ENCODE assay signal across 17 cellular contexts in genomic region chr6:47343631-47344421, GRCh38. TPM values are rescaled to one million over a fixed set of nuclear protein-coding genes. Genes with fewer than 3 reads are reported as not detected.
DNase-seq lines count a peak whose midpoint lies in the region; ATAC-seq and TF ChIP-seq lines count a peak whose summit lies in the region.
"Had no signal": no experiment of that assay in that cellular context is flagged by ENCODE, and none has a peak within 500 bp of the region (broad histone marks: within the 10 kb centered on the region; RNA-seq: fewer than 3 reads in every experiment).

No MANE protein-coding gene starts in this region.

- no peaks in the 10 kb centered on the region; the same call in 1 of the 2 replicates for H3K9me2 ChIP-seq in PC-9 (ENCODE audit: insufficient read depth)

- H4K20me1 ChIP-seq in PC-9 (ENCODE audit: insufficient read depth), result no peaks in the 10 kb centered on the region

- H3K4me1 ChIP-seq in PC-9 (replicated peaks; ENCODE audit: insufficient read depth) (peaks cover 22% of the 10 kb centered on the region), mucosa of descending colon (ENCODE audit: low read depth) (peaks cover 5% of the 10 kb centered on the region)

- CTCF ChIA-PET in PC-9 (lab: Charles Lee), result no interaction called here

- DNase-seq in CD1c-positive myeloid dendritic cell (ENCODE audit: extremely low spot score), result peak; percentile 32
- peak; percentile 58 for DNase-seq in G401 (ENCODE audit: low spot score)
- DNase-seq in PC-9, result peak; percentile 26 to 53
- peak in 1 of 3 donors; percentile 74 for DNase-seq in mucosa of descending colon
- no peak for DNase-seq in mesenteric fat pad (ENCODE audit: low spot score)
- no peak for DNase-seq in H7
- DNase-seq in SKM-1 (lab: John Stamatoyannopoulos, UW; ENCODE audit: unreplicated experiment), result no peak
- no peak for DNase-seq in activated naive CD4-positive, alpha-beta T cell (lab: John Stamatoyannopoulos, UW)
- DNase-seq: activated CD4-positive, alpha-beta T cell treated with anti-CD3 and anti-CD28 coated beads for 48 hours; activated T-cell treated with anti-CD3 and anti-CD28 coated beads, Interleukin-2, amount 50 U/mL, for 72 hours; erythroblast; left ventricle myocardium superior; NCI-H1436; PC-3; stimulated activated naive CD8-positive, alpha-beta T cell treated with anti-CD3 and anti-CD28 coated beads, Interleukin-15, Interleukin-2, amounts not matched to agents 100 U/mL and 50 U/mL, for 24 hours had no signal

- H3K27ac ChIP-seq in PC-9, result 0 out of 2 replicates have a peak overlapping the region, but pooled peaks have one; percentile 6
- H3K27ac ChIP-seq: C4-2B had no signal

- H3K27me3 ChIP-seq in PC-9 (ENCODE audit: insufficient read depth, low read depth) (no peaks in the 10 kb centered on the region), H7 (ENCODE audit: control insufficient read depth, insufficient read depth, low read length) (no peaks in the 10 kb centered on the region; the same call in 1 of the 2 replicates)

- no peak for TF ChIP-seq CTCF in PC-9 (conservative IDR thresholded peaks at IDR 0.05)
- no peak for TF ChIP-seq CTCF in mucosa of descending colon (IDR thresholded peaks at IDR 0.05)

- ATAC-seq in mucosa of descending colon, result peak; percentile 28
- ATAC-seq: activated T-cell treated with anti-CD3 and anti-CD28 coated beads, Interleukin-2, amount 50 U/mL, for 72 hours; left ventricle myocardium superior; PC-3; sciatic nerve; stimulated activated naive CD8-positive, alpha-beta T cell treated with anti-CD3 and anti-CD28 coated beads, Interleukin-15, Interleukin-2, amounts not matched to agents 100 U/mL and 50 U/mL, for 24 hours had no signal

- POLR2A ChIA-PET in PC-9 (lab: Charles Lee; ENCODE audit: unreplicated experiment), result no interaction called here

- no TSS peak for BruUV-seq in PC-9 (replicated peaks; lab: Mats Ljungman, UMichigan)

- H3K4me3 ChIP-seq in PC-9, result no peak overlapping the region; the same call in 1 of the 2 replicates
- no peak overlapping the region for H3K4me3 ChIP-seq in mucosa of descending colon
- no peak overlapping the region for H3K4me3 ChIP-seq in H7 (ENCODE audit: insufficient read depth, low read depth, low read length)

- H3K4me2 ChIP-seq in PC-9, result peak overlapping the region; percentile 48

- intact Hi-C loops in PC-9 (cut with micrococcal nuclease; ENCODE audit: unreplicated experiment), result no loop called here
- intact Hi-C loops in mucosa of descending colon (cut with DNase I, micrococcal nuclease), result no loop called here

- H2AFZ ChIP-seq in PC-9, result peak overlapping the region; percentile 53

- no peaks in the 10 kb centered on the region for H3F3A ChIP-seq in PC-9 (ENCODE audit: insufficient read depth, low read depth)

- H3K9me3 ChIP-seq in PC-9 (ENCODE audit: insufficient read depth, low read depth), result no peaks in the 10 kb centered on the region
- no peaks in the 10 kb centered on the region for H3K9me3 ChIP-seq in mucosa of descending colon

- in situ Hi-C loops in G401 (cut with HindIII; ENCODE audit: low sequenced_read_pairs), result no loop called here

- H3K36me3 ChIP-seq in PC-9 (ENCODE audit: low read depth), result no peaks in the 10 kb centered on the region
- H3K36me3 ChIP-seq in mucosa of descending colon (ENCODE audit: low read depth), result no peaks in the 10 kb centered on the region
- no peaks in the 10 kb centered on the region for H3K36me3 ChIP-seq in H7 (replicated peaks; ENCODE audit: control insufficient read depth, insufficient read depth, low read length)

- no peaks in the 10 kb centered on the region for H3K79me2 ChIP-seq in PC-9 (ENCODE audit: low read depth)

RNA-seq across cellular contexts. Expression of gene TNFRSF21, which starts 34.1 kb away (rescaled TPM):
- total RNA-seq in G401 (2014; rRNA removed; shearing (Covaris generic)), result 0.12 and 1.7 TPM in 2 replicates
- total RNA-seq in PC-9 (2021) (172 and 219 TPM in 2 replicates), mucosa of descending colon (10 to 100 TPM; 54.8 to 92.5 (median 75.4) TPM), mesenteric fat pad (55.7 TPM)
- total RNA-seq in H7 (2014; rRNA removed; shearing (Covaris generic)), result 47.5 and 50.8 TPM in 2 replicates

Comparison
In these comparisons a context has a peak if more than half of its experiments do, and no peak if none do; other contexts are left out.
1. DNase-seq: peak in CD1c-positive myeloid dendritic cell (single experiment), G401 (single experiment) and PC-9 (2 of 2); none in mesenteric fat pad (single experiment), H7 (single experiment), SKM-1 (single experiment) and activated naive CD4-positive, alpha-beta T cell (0 of 4).
2. RNA of gene TNFRSF21, which starts 34.1 kb away (total RNA-seq): 172 to 219 TPM in PC-9, 54.8 to 92.5 TPM in mucosa of descending colon, 55.7 TPM in mesenteric fat pad (single experiment) and 47.5 to 50.8 TPM in H7; 0.12 to 1.7 TPM in G401; every median in the first group is over 10 times any median in the second.